ENCODE assay signal across 22 cellular contexts in the genomic region with DNA sequence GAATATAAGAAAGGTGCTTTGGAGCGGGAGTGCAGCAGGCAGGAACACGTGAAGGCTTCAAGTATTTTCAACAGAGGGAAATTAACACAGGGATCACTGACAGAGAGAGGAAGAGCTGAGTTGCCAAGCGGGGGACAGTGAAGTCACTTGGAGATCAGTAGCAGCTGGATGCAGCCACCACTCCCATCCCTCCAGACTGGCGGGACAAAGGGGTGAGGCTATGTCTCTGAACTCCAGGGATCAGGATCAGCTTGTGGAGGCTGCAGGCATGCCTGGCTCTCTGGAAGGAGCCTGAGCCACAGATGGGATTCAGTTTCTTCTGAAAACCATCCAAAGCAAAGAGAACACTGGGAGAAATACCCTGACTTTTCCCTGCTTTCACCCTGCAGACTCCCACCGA.
"Had no signal": no experiment of that assay in that cellular context is flagged by ENCODE, and none has a peak within 500 bp of the region (broad histone marks: within the 10 kb centered on the region; RNA-seq: fewer than 3 reads in every experiment).

No MANE protein-coding gene starts in this region.

- H3K9me3 ChIP-seq: colonic mucosa, esophagus squamous epithelium, gastrocnemius medialis, prostate gland, right atrium auricular region, sigmoid colon, spleen, thoracic aorta, upper lobe of left lung had no signal

- H3K27ac ChIP-seq: colonic mucosa, esophagus squamous epithelium, gastrocnemius medialis, prostate gland, right atrium auricular region, sigmoid colon, spleen, thoracic aorta, tibial nerve, upper lobe of left lung had no signal

- H3K36me3 ChIP-seq: colonic mucosa, esophagus squamous epithelium, gastrocnemius medialis, prostate gland, right atrium auricular region, sigmoid colon, spleen, thoracic aorta, tibial nerve, upper lobe of left lung had no signal

- H3K27me3 Mint-ChIP-seq: dendritic cell treated with granulocyte-macrophage colony-stimulating factor and Interleukin-4, amounts not matched to agents 40 ng/mL and 50 ng/mL, for 4 days had no signal

- H3K4me3 Mint-ChIP-seq: central memory CD8-positive, alpha-beta T cell; dendritic cell treated with granulocyte-macrophage colony-stimulating factor and Interleukin-4, amounts not matched to agents 40 ng/mL and 50 ng/mL, for 4 days; natural killer cell; stimulated activated naive B cell treated with anti-CD40 and anti-IgM and Interleukin-4, amounts not matched to agents 10 μg/mL and 1 μg/mL and 100 μg/mL, for 72 hours; stimulated activated naive CD8-positive, alpha-beta T cell treated with anti-CD3 and anti-CD28 coated beads, Interleukin-15, Interleukin-2, amounts not matched to agents 100 ng/mL and 50 ng/mL, for 24 hours had no signal

- ATAC-seq: gastrocnemius medialis; natural killer cell; stimulated activated naive B cell treated with anti-CD40 and anti-IgM and Interleukin-4, amounts not matched to agents 10 μg/mL and 1 μg/mL and 100 μg/mL, for 72 hours had no signal

- H3K4me3 ChIP-seq: colonic mucosa, esophagus squamous epithelium, gastrocnemius medialis, prostate gland, right atrium auricular region, sigmoid colon, skin epidermis, spleen, thoracic aorta, tibial nerve, upper lobe of left lung had no signal

- H3K27me3 ChIP-seq: colonic mucosa, esophagus squamous epithelium, gastrocnemius medialis, right atrium auricular region, sigmoid colon, tibial nerve, upper lobe of left lung had no signal

- H3K36me3 Mint-ChIP-seq: natural killer cell had no signal

- H3K4me1 ChIP-seq: colonic mucosa, esophagus squamous epithelium, gastrocnemius medialis, prostate gland, sigmoid colon, spleen, tibial nerve, upper lobe of left lung had no signal

- H3K27ac Mint-ChIP-seq: dendritic cell treated with granulocyte-macrophage colony-stimulating factor and Interleukin-4, amounts not matched to agents 40 ng/mL and 50 ng/mL, for 4 days; natural killer cell; stimulated activated naive B cell treated with anti-CD40 and anti-IgM and Interleukin-4, amounts not matched to agents 10 μg/mL and 1 μg/mL and 100 μg/mL, for 72 hours; stimulated activated naive CD8-positive, alpha-beta T cell treated with anti-CD3 and anti-CD28 coated beads, Interleukin-15, Interleukin-2, amounts not matched to agents 100 ng/mL and 50 ng/mL, for 24 hours had no signal

- H3K4me1 Mint-ChIP-seq: central memory CD8-positive, alpha-beta T cell; natural killer cell; stimulated activated naive B cell treated with anti-CD40 and anti-IgM and Interleukin-4, amounts not matched to agents 10 μg/mL and 1 μg/mL and 100 μg/mL, for 72 hours had no signal

- DNase-seq: colonic mucosa; effector CD8-positive, alpha-beta T cell; erythroblast; esophagus squamous epithelium; gastrocnemius medialis; head of caudate nucleus; mesenchymal stem cell; midbrain; natural killer cell; sigmoid colon; spleen; stimulated activated CD4-positive, alpha-beta T cell treated with anti-CD3 and anti-CD28 coated beads, Interleukin-4, amount 100 ng/mL, for 4 hours; stimulated activated naive B cell treated with anti-CD40 and anti-IgM and Interleukin-4, amounts not matched to agents 10 μg/mL and 1 μg/mL and 100 μg/mL, for 72 hours; upper lobe of left lung had no signal

- H3K9me3 Mint-ChIP-seq: stimulated activated naive CD8-positive, alpha-beta T cell treated with anti-CD3 and anti-CD28 coated beads, Interleukin-15, Interleukin-2, amounts not matched to agents 100 ng/mL and 50 ng/mL, for 24 hours had no signal
